Comparison of ENCODE assay signal across 9 cellular contexts in genomic region chr1:220878223-220879081, GRCh38. TPM values are rescaled to one million over a fixed set of nuclear protein-coding genes. Genes with fewer than 3 reads are reported as not detected.
DNase-seq lines count a peak whose midpoint lies in the region; ATAC-seq and TF ChIP-seq lines count a peak whose summit lies in the region.
"Had no signal": no experiment of that assay in that cellular context is flagged by ENCODE, and none has a peak within 500 bp of the region (broad histone marks: within the 10 kb centered on the region; RNA-seq: fewer than 3 reads in every experiment).

No MANE protein-coding gene starts in this region.

- no peak for TF ChIP-seq CTCF in AG04450 (IDR thresholded peaks at IDR 0.05; ENCODE audit: low read depth, low read length)

- peak overlapping the region; percentile 35 to 61 for H3K27ac Mint-ChIP-seq in natural killer cell treated with Interleukin-12 subunit alpha and Interleukin-12 subunit beta and Interleukin-15 and Interleukin-18, amount 100 ng/mL, for 72 hours

- DNase-seq in AG04450 (ENCODE audit: low read depth, low spot score) = no peak
- DNase-seq in NOMO-1 treated with DMSO at 0.1 percent for 48 hours (lab: John Stamatoyannopoulos, UW; ENCODE audit: unreplicated experiment) = peak; percentile 92
- DNase-seq in effector memory CD4-positive, alpha-beta T cell = no peak
- DNase-seq in natural killer cell treated with Interleukin-12 subunit alpha and Interleukin-12 subunit beta and Interleukin-15 and Interleukin-18, amount 100 ng/mL, for 72 hours (ENCODE audit: low spot score) = no peak
- no peak for DNase-seq in HuH-7 (ENCODE audit: low spot score)

- peaks cover 43 to 58% of the 10 kb centered on the region in 2 donors for H3K27me3 Mint-ChIP-seq in natural killer cell treated with Interleukin-12 subunit alpha and Interleukin-12 subunit beta and Interleukin-15 and Interleukin-18, amount 100 ng/mL, for 72 hours

- H3K9me3 ChIP-seq in AG04450 (ENCODE audit: control insufficient read depth, insufficient read depth, low read length) = peaks cover 13% of the 10 kb centered on the region; the same call in 1 of the 2 replicates
- H3K9me3 ChIP-seq in effector memory CD4-positive, alpha-beta T cell (ENCODE audit: control insufficient read depth, low read length) = no peaks in the 10 kb centered on the region

- H3K4me3 ChIP-seq in AG04450 (ENCODE audit: low read depth, low read length) = peak overlapping the region; percentile 77
- peak overlapping the region; percentile 58 for H3K4me3 ChIP-seq in effector memory CD4-positive, alpha-beta T cell (ENCODE audit: insufficient read depth, low read depth, low read length, poor library complexity, severe bottlenecking)

- peaks cover 5% of the 10 kb centered on the region for H3K36me3 Mint-ChIP-seq in natural killer cell treated with Interleukin-12 subunit alpha and Interleukin-12 subunit beta and Interleukin-15 and Interleukin-18, amount 100 ng/mL, for 72 hours

- ATAC-seq in GM19463 (IDR thresholded peaks at IDR 0.05; ENCODE audit: unreplicated experiment) (peak; percentile 18), GM21619 (IDR thresholded peaks at IDR 0.05; ENCODE audit: unreplicated experiment) (no peak), HG03095 (IDR thresholded peaks at IDR 0.05; ENCODE audit: unreplicated experiment) (no peak)
- peak in 1 of 2 donors; percentile 50 for ATAC-seq in natural killer cell treated with Interleukin-12 subunit alpha and Interleukin-12 subunit beta and Interleukin-15 and Interleukin-18, amount 100 ng/mL, for 72 hours

- H3K9me3 Mint-ChIP-seq in natural killer cell treated with Interleukin-12 subunit alpha and Interleukin-12 subunit beta and Interleukin-15 and Interleukin-18, amount 100 ng/mL, for 72 hours = no peaks in the 10 kb centered on the region

- no peak overlapping the region for H3K27ac ChIP-seq in AG04450 (ENCODE audit: low read depth, low read length)
- no peak overlapping the region for H3K27ac ChIP-seq in effector memory CD4-positive, alpha-beta T cell (ENCODE audit: insufficient read depth, low read length, poor library complexity, severe bottlenecking)
- H3K27ac ChIP-seq: epithelial cell of prostate had no signal

- POLR2A ChIA-PET in AG04450 (lab: Yijun Ruan, JAX) = interaction anchor here (0.6 to 1.0 kb wide), 9 partner anchors 59 to 937 kb away, joined by 3 to 8 read pairs (median 4); no protein-coding TSS in a partner anchor

- peaks cover 26% of the 10 kb centered on the region in 2 donors for H3K4me1 Mint-ChIP-seq in natural killer cell treated with Interleukin-12 subunit alpha and Interleukin-12 subunit beta and Interleukin-15 and Interleukin-18, amount 100 ng/mL, for 72 hours (ENCODE audit: low read depth in 2 of 2)

- CTCF ChIA-PET in AG04450 (lab: Charles Lee) = interaction anchor here (0.7 to 2.5 kb wide), 8 partner anchors 11 to 1577 kb away, joined by 3 to 22 read pairs (median 4); no protein-coding TSS in a partner anchor

- H3K4me1 ChIP-seq in effector memory CD4-positive, alpha-beta T cell (ENCODE audit: control insufficient read depth, insufficient read depth, low read length, poor library complexity, severe bottlenecking) = peaks cover 5% of the 10 kb centered on the region

- no peaks in the 10 kb centered on the region for H3K36me3 ChIP-seq in effector memory CD4-positive, alpha-beta T cell (ENCODE audit: control insufficient read depth, insufficient read depth, low read length)

- H3K4me3 Mint-ChIP-seq in natural killer cell treated with Interleukin-12 subunit alpha and Interleukin-12 subunit beta and Interleukin-15 and Interleukin-18, amount 100 ng/mL, for 72 hours = peak overlapping the region; percentile 84

- H3K27me3 ChIP-seq in AG04450 (ENCODE audit: control insufficient read depth, insufficient read depth, low read length) = no peaks in the 10 kb centered on the region
- H3K27me3 ChIP-seq in effector memory CD4-positive, alpha-beta T cell (replicated peaks; ENCODE audit: control insufficient read depth, insufficient read depth, low read length, poor library complexity, severe bottlenecking) = peaks cover 39% of the 10 kb centered on the region

RNA-seq across cellular contexts. Expression of gene HLX, which starts 0.8 kb away (rescaled TPM):
- 3.7 TPM in 2 replicates for polyA plus RNA-seq in AG04450 (2011; rRNA removed)
- polyA minus RNA-seq in AG04450 (2011; rRNA and poly(A)+ RNA removed) = 2.6 and 7.2 TPM in 2 replicates
- total RNA-seq in natural killer cell treated with Interleukin-12 subunit alpha and Interleukin-12 subunit beta and Interleukin-15 and Interleukin-18, amount 100 ng/mL, for 72 hours = 1 to 10 TPM; 3.9 to 5.5 TPM
